Comparison of ENCODE assay signal across 11 cellular contexts in genomic region chr10:49300140-49300974, GRCh38. TPM values are rescaled to one million over a fixed set of nuclear protein-coding genes. Genes with fewer than 3 reads are reported as not detected.
A peak's percentile ranks its signal among the peaks of the same experiment; 100 is the strongest.
DNase-seq lines count a peak whose midpoint lies in the region; ATAC-seq and TF ChIP-seq lines count a peak whose summit lies in the region.
"Had no signal": no experiment of that assay in that cellular context is flagged by ENCODE, and none has a peak within 500 bp of the region (broad histone marks: within the 10 kb centered on the region; RNA-seq: fewer than 3 reads in every experiment).

No MANE protein-coding gene starts in this region.

- DNase-seq in GM19238 (ENCODE audit: insufficient read length, low spot score) (peak; percentile 20), H7 (no peak), COR-L47 (lab: John Stamatoyannopoulos, UW) (no peak)
- no peak for DNase-seq in activated CD8-positive, alpha-beta memory T cell treated with anti-CD3 and anti-CD28 coated beads, Interleukin-2, amount 50 U/mL, for 48 hours
- DNase-seq in stimulated activated CD4-positive, alpha-beta T cell treated with anti-CD3 and anti-CD28 coated beads, Interleukin-1b, Interleukin-23, amount 100 ng/mL, for 48 hours: no peak
- DNase-seq: spleen had no signal

- no peak overlapping the region for H3K4me3 ChIP-seq in H7 (ENCODE audit: insufficient read depth, low read depth, low read length)
- H3K4me3 ChIP-seq: spleen, vagina had no signal

- no peaks in the 10 kb centered on the region for H3K36me3 ChIP-seq in H7 (replicated peaks; ENCODE audit: control insufficient read depth, insufficient read depth, low read length)
- H3K36me3 ChIP-seq: spleen, vagina had no signal

- H3K9me3 Mint-ChIP-seq in nephron: no peaks in the 10 kb centered on the region

- no peaks in the 10 kb centered on the region for H3K36me3 Mint-ChIP-seq in nephron (ENCODE audit: low read depth)

- H3K4me3 Mint-ChIP-seq in nephron: peak overlapping the region; percentile 7 to 88 (median 78)

- H3K27ac Mint-ChIP-seq in nephron: peak overlapping the region in 2 of 3 experiments; percentile 31 to 53

- no peak for TF ChIP-seq CTCF in nephron (IDR thresholded peaks at IDR 0.05; ENCODE audit: unreplicated experiment in 3 of 3)

- H3K27me3 Mint-ChIP-seq in nephron (ENCODE audit: low read depth): peaks cover 38% of the 10 kb centered on the region

- peak; percentile 62 for ATAC-seq in HG02973 (IDR thresholded peaks at IDR 0.05; ENCODE audit: unreplicated experiment)
- peak; percentile 55; the same call in 1 of the 3 replicates for ATAC-seq in SK-N-SH treated with all-trans-retinoic acid at 6 μM for 48 hours

- H3K4me1 Mint-ChIP-seq in nephron: peaks cover 52% of the 10 kb centered on the region

- no peaks in the 10 kb centered on the region for H3K27me3 ChIP-seq in H7 (ENCODE audit: control insufficient read depth, insufficient read depth, low read length)
- H3K27me3 ChIP-seq: vagina had no signal

TF ChIP-seq in SK-N-SH treated with all-trans-retinoic acid at 6 μM for 48 hours, 23 proteins besides CTCF, POLR2A, EP300 and RAD21:
- peak; percentile 53; the same call in 1 of the 2 replicates for TF ChIP-seq TCF4 (CRISPR knock-in tag; IDR thresholded peaks at IDR 0.05; ENCODE audit: borderline replicate concordance)
- TF ChIP-seq ZFP30 (CRISPR knock-in tag; IDR thresholded peaks at IDR 0.05): no peak

RNA-seq across cellular contexts. Expression of gene C10orf71, which starts 1.4 kb away (rescaled TPM):
- not detected in 2 replicates for total RNA-seq in H7 (2014; rRNA removed; shearing (Covaris generic))
- total RNA-seq: HT1080, spleen, vagina had no signal
